In the genomic region with DNA sequence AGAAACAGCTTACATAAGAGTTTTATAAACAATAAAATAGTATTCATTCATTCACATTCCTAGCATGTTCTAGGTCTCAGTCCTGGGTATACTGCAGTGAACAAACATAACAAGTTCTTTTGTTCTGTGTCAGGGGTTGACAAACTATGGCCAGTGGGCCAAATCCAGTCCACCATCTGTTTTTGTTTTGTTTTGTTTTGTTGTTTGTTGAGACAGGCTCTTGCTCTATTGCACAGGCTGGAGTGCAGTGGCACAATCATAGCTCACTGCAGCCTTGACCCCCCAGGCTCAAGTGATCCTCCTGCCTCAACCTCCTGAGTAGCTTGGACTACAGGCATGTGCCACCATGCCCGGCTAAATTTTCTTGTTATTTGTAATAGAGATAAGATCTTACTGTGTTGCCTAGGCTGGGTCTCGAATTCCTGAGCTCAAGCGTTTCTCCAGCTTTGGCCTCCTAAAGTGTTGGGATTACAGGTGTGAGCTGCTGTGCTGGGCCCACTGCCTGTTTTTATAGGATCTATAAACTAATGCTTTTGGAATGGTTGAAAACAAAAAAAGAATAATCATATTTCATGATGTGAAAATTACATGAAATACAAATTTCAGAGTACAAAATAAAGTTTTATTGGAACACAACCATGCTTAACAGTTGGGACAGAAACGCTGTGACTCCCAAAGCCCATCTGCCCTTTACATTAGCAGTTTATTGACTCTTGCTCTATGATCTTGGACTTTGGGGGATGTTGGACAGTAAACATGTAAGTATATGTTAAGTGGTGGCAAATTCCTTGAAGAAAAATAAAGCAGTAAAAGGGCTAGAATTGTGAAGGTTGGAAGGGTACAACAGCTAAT, we compare ENCODE assay signal across 8 cellular contexts. TPM values are rescaled to one million over a fixed set of nuclear protein-coding genes. Genes with fewer than 3 reads are reported as not detected.
A peak's percentile ranks its signal among the peaks of the same experiment; 100 is the strongest.
DNase-seq lines count a peak whose midpoint lies in the region; ATAC-seq and TF ChIP-seq lines count a peak whose summit lies in the region.

No MANE protein-coding gene starts in this region.

- no peaks in the 10 kb centered on the region for H3K9me3 ChIP-seq in skeletal muscle satellite cell (replicated peaks; ENCODE audit: low read length)

- no peak overlapping the region for H3K4me3 Mint-ChIP-seq in GM23338
- no peak overlapping the region for H3K4me3 Mint-ChIP-seq in activated naive CD8-positive, alpha-beta T cell treated with anti-CD3 and anti-CD28 coated beads, Interleukin-2, amount 10 ng/mL, durations not matched to agents 7 days and 5 days
- no peak overlapping the region for H3K4me3 Mint-ChIP-seq in activated naive CD4-positive, alpha-beta T cell treated with anti-CD3 and anti-CD28 coated beads for 36 hours

- peaks cover 40% of the 10 kb centered on the region for H4K20me1 ChIP-seq in GM23338 (replicated peaks; ENCODE audit: insufficient read depth)

- no peaks in the 10 kb centered on the region; the same call in 2 of the 3 replicates for H3K4me1 Mint-ChIP-seq in GM23338
- H3K4me1 Mint-ChIP-seq in activated naive CD8-positive, alpha-beta T cell treated with anti-CD3 and anti-CD28 coated beads, Interleukin-2, amount 10 ng/mL, durations not matched to agents 7 days and 5 days: peaks cover 38% of the 10 kb centered on the region
- H3K4me1 Mint-ChIP-seq in activated naive CD4-positive, alpha-beta T cell treated with anti-CD3 and anti-CD28 coated beads for 36 hours (ENCODE audit: low read depth): peaks cover 52% of the 10 kb centered on the region

- no peaks in the 10 kb centered on the region for H3K9me2 ChIP-seq in GM23338 (ENCODE audit: insufficient read depth)

- 0 out of 2 replicates have a peak, but pooled peaks cover 5% of the 10 kb centered on the region for H3F3A ChIP-seq in GM23338 (replicated peaks; ENCODE audit: low read depth)

- no peak overlapping the region for H3K27ac Mint-ChIP-seq in GM23338
- peak overlapping the region; percentile 4 for H3K27ac Mint-ChIP-seq in activated naive CD8-positive, alpha-beta T cell treated with anti-CD3 and anti-CD28 coated beads, Interleukin-2, amount 10 ng/mL, durations not matched to agents 7 days and 5 days
- no peak overlapping the region for H3K27ac Mint-ChIP-seq in activated naive CD4-positive, alpha-beta T cell treated with anti-CD3 and anti-CD28 coated beads for 36 hours

- H3K4me2 ChIP-seq in GM23338 (no peak overlapping the region), skeletal muscle satellite cell (ENCODE audit: low read length) (peak overlapping the region; percentile 14)

- H3K4me3 ChIP-seq in GM23338 (no peak overlapping the region), fibroblast of villous mesenchyme (ENCODE audit: low read depth, low read length) (no peak overlapping the region), skeletal muscle satellite cell (ENCODE audit: low read length) (no peak overlapping the region)

- H3K4me1 ChIP-seq in GM23338 (ENCODE audit: insufficient read depth) (peaks cover 4% of the 10 kb centered on the region; the same call in 1 of the 2 replicates), skeletal muscle satellite cell (ENCODE audit: control insufficient read depth, insufficient read depth, low read length) (peaks cover 26% of the 10 kb centered on the region)

- ATAC-seq in GM23338 (no peak), HG03135 (IDR thresholded peaks at IDR 0.05; ENCODE audit: unreplicated experiment) (no peak)
- ATAC-seq in activated naive CD8-positive, alpha-beta T cell treated with anti-CD3 and anti-CD28 coated beads, Interleukin-2, amount 10 ng/mL, durations not matched to agents 7 days and 5 days (ENCODE audit: low read depth): no peak

- DNase-seq in GM23338 (ENCODE audit: low spot score) (no peak), fibroblast of villous mesenchyme (ENCODE audit: low read depth) (peak; percentile 74), NCI-H345 treated with DMSO at 0.1 percent for 48 hours (lab: John Stamatoyannopoulos, UW; ENCODE audit: unreplicated experiment) (no peak), NCI-H1436 treated with DMSO at 0.1 percent for 48 hours (lab: John Stamatoyannopoulos, UW) (no peak)
- DNase-seq in activated naive CD8-positive, alpha-beta T cell treated with anti-CD3 and anti-CD28 coated beads, Interleukin-2, amount 10 ng/mL, durations not matched to agents 7 days and 5 days: no peak
- DNase-seq in activated naive CD4-positive, alpha-beta T cell treated with anti-CD3 and anti-CD28 coated beads for 36 hours: no peak

- no peaks in the 10 kb centered on the region for H3K27me3 ChIP-seq in GM23338 (ENCODE audit: insufficient read depth)
- no peaks in the 10 kb centered on the region for H3K27me3 ChIP-seq in skeletal muscle satellite cell (ENCODE audit: control insufficient read depth, insufficient read depth, low read length)

- peaks cover 5% of the 10 kb centered on the region for H3K36me3 ChIP-seq in GM23338 (ENCODE audit: insufficient read depth)
- peaks cover 5% of the 10 kb centered on the region for H3K36me3 ChIP-seq in skeletal muscle satellite cell (ENCODE audit: insufficient read depth, low read length)

- H2AFZ ChIP-seq in GM23338: no peak overlapping the region

- POLR2A ChIA-PET in activated naive CD8-positive, alpha-beta T cell treated with anti-CD3 and anti-CD28 coated beads, Interleukin-2, amount 10 ng/mL, durations not matched to agents 7 days and 5 days (lab: Charles Lee): no interaction called here

- intact Hi-C loops in activated naive CD4-positive, alpha-beta T cell treated with anti-CD3 and anti-CD28 coated beads for 36 hours (cut with micrococcal nuclease): loop anchor here (2.0 kb wide), 1 partner anchor 15 kb away; no protein-coding TSS in a partner anchor

- peaks cover 6% of the 10 kb centered on the region; the same call in 2 of the 3 replicates for H3K9me3 Mint-ChIP-seq in GM23338
- no peaks in the 10 kb centered on the region for H3K9me3 Mint-ChIP-seq in activated naive CD8-positive, alpha-beta T cell treated with anti-CD3 and anti-CD28 coated beads, Interleukin-2, amount 10 ng/mL, durations not matched to agents 7 days and 5 days
- H3K9me3 Mint-ChIP-seq in activated naive CD4-positive, alpha-beta T cell treated with anti-CD3 and anti-CD28 coated beads for 36 hours: no peaks in the 10 kb centered on the region

- peaks cover 11% of the 10 kb centered on the region for H3K36me3 Mint-ChIP-seq in GM23338 (ENCODE audit: low read depth)
- peaks cover 20% of the 10 kb centered on the region for H3K36me3 Mint-ChIP-seq in activated naive CD8-positive, alpha-beta T cell treated with anti-CD3 and anti-CD28 coated beads, Interleukin-2, amount 10 ng/mL, durations not matched to agents 7 days and 5 days
- H3K36me3 Mint-ChIP-seq in activated naive CD4-positive, alpha-beta T cell treated with anti-CD3 and anti-CD28 coated beads for 36 hours (ENCODE audit: low read depth): peaks cover 15% of the 10 kb centered on the region

- TF ChIP-seq CTCF in GM23338 (conservative IDR thresholded peaks at IDR 0.05; ENCODE audit: low read depth in 2 of 2) (no peak), fibroblast of villous mesenchyme (IDR thresholded peaks at IDR 0.05; ENCODE audit: insufficient read depth, low read depth, low read length) (no peak)

- H3K79me2 ChIP-seq in GM23338 (replicated peaks; ENCODE audit: insufficient read depth): peaks cover 91% of the 10 kb centered on the region

- H3K27me3 Mint-ChIP-seq in GM23338 (ENCODE audit: insufficient read depth, low read depth, poor library complexity): peaks cover 2% of the 10 kb centered on the region
- no peaks in the 10 kb centered on the region for H3K27me3 Mint-ChIP-seq in activated naive CD8-positive, alpha-beta T cell treated with anti-CD3 and anti-CD28 coated beads, Interleukin-2, amount 10 ng/mL, durations not matched to agents 7 days and 5 days
- H3K27me3 Mint-ChIP-seq in activated naive CD4-positive, alpha-beta T cell treated with anti-CD3 and anti-CD28 coated beads for 36 hours (ENCODE audit: low read depth): no peaks in the 10 kb centered on the region

- H3K9ac ChIP-seq in skeletal muscle satellite cell (ENCODE audit: low read depth, low read length): peak overlapping the region; percentile 11

- H3K27ac ChIP-seq in GM23338 (ENCODE audit: low read depth): peak overlapping the region; percentile 27; the same call in 1 of the 2 replicates

- CTCF ChIA-PET in activated naive CD4-positive, alpha-beta T cell treated with anti-CD3 and anti-CD28 coated beads for 36 hours (lab: Charles Lee): interaction anchor here (1.1 kb wide), 3 partner anchors 15 to 71 kb away, joined by 3 to 4 read pairs (median 3); no protein-coding TSS in a partner anchor

TF ChIP-seq in GM23338, 12 proteins besides CTCF, POLR2A, EP300 and RAD21 (continues in another document):
- TF ChIP-seq EZH2phosphoT487 (IDR thresholded peaks at IDR 0.05; ENCODE audit: unreplicated experiment) (no peak), NANOG (IDR thresholded peaks at IDR 0.05; ENCODE audit: borderline replicate concordance) (no peak), JUNB (IDR thresholded peaks at IDR 0.05; ENCODE audit: unreplicated experiment) (no peak), ZNF114 (CRISPR knock-in tag; IDR thresholded peaks at IDR 0.05) (no peak), POLR2AphosphoS5 (IDR thresholded peaks at IDR 0.05; ENCODE audit: low read depth) (no peak), STAT1 (IDR thresholded peaks at IDR 0.05; ENCODE audit: unreplicated experiment) (no peak)

RNA-seq across cellular contexts. Expression of a gene that starts 17.9 kb away (rescaled TPM):
- 161 and 182 TPM in 2 replicates for total RNA-seq in GM23338 (2014; rRNA removed; shearing (Covaris generic))
- 120 and 147 TPM in 2 replicates for polyA plus RNA-seq in GM23338 (2016; fragmentation: Nextera tagmentation; extraction: Ambion mirVana)
- total RNA-seq in activated naive CD8-positive, alpha-beta T cell treated with anti-CD3 and anti-CD28 coated beads, Interleukin-2, amount 10 ng/mL, durations not matched to agents 7 days and 5 days: 100 to 1,000 TPM; 248 to 251 TPM
- 180 and 299 TPM in 2 replicates for total RNA-seq in fibroblast of villous mesenchyme
- 204 and 209 TPM in 2 replicates for total RNA-seq in skeletal muscle satellite cell (2012; rRNA removed)
- total RNA-seq in activated naive CD4-positive, alpha-beta T cell treated with anti-CD3 and anti-CD28 coated beads for 36 hours: 100 to 1,000 TPM; 231 to 242 TPM

RNA-seq across cellular contexts. Expression of a gene that starts 18.5 kb away (rescaled TPM):
- total RNA-seq in GM23338 (2014; rRNA removed; shearing (Covaris generic)): 18.2 and 30.0 TPM in 2 replicates
- polyA plus RNA-seq in GM23338 (2016; fragmentation: Nextera tagmentation; extraction: Ambion mirVana): 20.6 and 21.0 TPM in 2 replicates
- 10 to 100 TPM; 15.4 to 16.5 TPM for total RNA-seq in activated naive CD8-positive, alpha-beta T cell treated with anti-CD3 and anti-CD28 coated beads, Interleukin-2, amount 10 ng/mL, durations not matched to agents 7 days and 5 days
- 17.4 and 29.8 TPM in 2 replicates for total RNA-seq in fibroblast of villous mesenchyme
- total RNA-seq in skeletal muscle satellite cell (2012; rRNA removed): 12.7 and 13.7 TPM in 2 replicates
- total RNA-seq in activated naive CD4-positive, alpha-beta T cell treated with anti-CD3 and anti-CD28 coated beads for 36 hours: 10 to 100 TPM; 12.1 to 16.4 TPM

RNA-seq across cellular contexts. Expression of a gene that starts 37.0 kb away (rescaled TPM):
- 56.8 and 77.6 TPM in 2 replicates for total RNA-seq in GM23338 (2014; rRNA removed; shearing (Covaris generic))
- polyA plus RNA-seq in GM23338 (2016; fragmentation: Nextera tagmentation; extraction: Ambion mirVana): 52.4 and 53.6 TPM in 2 replicates
- 100 to 1,000 TPM; 124 to 130 TPM for total RNA-seq in activated naive CD8-positive, alpha-beta T cell treated with anti-CD3 and anti-CD28 coated beads, Interleukin-2, amount 10 ng/mL, durations not matched to agents 7 days and 5 days
- 56.7 and 63.5 TPM in 2 replicates for total RNA-seq in fibroblast of villous mesenchyme
- 29.9 and 31.7 TPM in 2 replicates for total RNA-seq in skeletal muscle satellite cell (2012; rRNA removed)
- total RNA-seq in activated naive CD4-positive, alpha-beta T cell treated with anti-CD3 and anti-CD28 coated beads for 36 hours: 10 to 100 TPM; 46.0 to 48.8 TPM
